8 cellular contexts compared by ENCODE assay signal in genomic region chr6:2542858-2543218, GRCh38.
A peak's percentile ranks its signal among the peaks of the same experiment; 100 is the strongest.
DNase-seq lines count a peak whose midpoint lies in the region; ATAC-seq and TF ChIP-seq lines count a peak whose summit lies in the region.

No MANE protein-coding gene starts in this region.

- intact Hi-C loops in activated T-helper 1 cell treated with anti-CD3 and anti-CD28 coated beads, Interleukin-12 subunit alpha, Interleukin-12 subunit beta, Interleukin-2, Interleukin-4 antibody, amounts not matched to agents 30 ng/mL and 10 ng/mL and 1 ng/mL, durations not matched to agents 14 hours and 24 hours and 36 hours (cut with micrococcal nuclease): loop anchor here (1.0 to 5.0 kb wide), 7 partner anchors 20 to 1861 kb away; partner anchors contain the start of gene WRNIP1

- H3K4me3 Mint-ChIP-seq in activated T-helper 1 cell treated with anti-CD3 and anti-CD28 coated beads, Interleukin-12 subunit alpha, Interleukin-12 subunit beta, Interleukin-2, Interleukin-4 antibody, amounts not matched to agents 30 ng/mL and 10 ng/mL and 1 ng/mL, durations not matched to agents 14 hours and 24 hours and 36 hours: peak overlapping the region; percentile 41

- in situ Hi-C loops in KBM-7 (cut with MboI; ENCODE audit: low pct_unique_long_range_greater_than_20kb, low sequenced_read_pairs): no loop called here

- POLR2A ChIA-PET in GM10248 (lab: Yijun Ruan, JAX): no interaction called here

- TF ChIP-seq CTCF in GM10248 (IDR thresholded peaks at IDR 0.05; ENCODE audit: control extremely low read depth, extremely low read depth, low read depth, missing control alignments): no peak

- DNase-seq in GM10248 (ENCODE audit: extremely low spot score) (peak; percentile 28), KBM-7 (peak; percentile 98), mucosa of gallbladder (ENCODE audit: low spot score) (peak; percentile 56), COLO668 (lab: John Stamatoyannopoulos, UW; ENCODE audit: unreplicated experiment) (no peak), ecto neural progenitor cell (ENCODE audit: low spot score) (no peak), NCI-H1092 treated with DMSO at 0.1 percent for 48 hours (lab: John Stamatoyannopoulos, UW) (no peak)
- DNase-seq in activated T-helper 1 cell treated with anti-CD3 and anti-CD28 coated beads, Interleukin-12 subunit alpha, Interleukin-12 subunit beta, Interleukin-2, Interleukin-4 antibody, amounts not matched to agents 30 ng/mL and 10 ng/mL and 1 ng/mL, durations not matched to agents 14 hours and 24 hours and 36 hours (ENCODE audit: low spot score): peak; percentile 78

- H3K9me3 Mint-ChIP-seq in activated T-helper 1 cell treated with anti-CD3 and anti-CD28 coated beads, Interleukin-12 subunit alpha, Interleukin-12 subunit beta, Interleukin-2, Interleukin-4 antibody, amounts not matched to agents 30 ng/mL and 10 ng/mL and 1 ng/mL, durations not matched to agents 14 hours and 24 hours and 36 hours: no peaks in the 10 kb centered on the region

- peak overlapping the region; percentile 74 for H3K27ac Mint-ChIP-seq in activated T-helper 1 cell treated with anti-CD3 and anti-CD28 coated beads, Interleukin-12 subunit alpha, Interleukin-12 subunit beta, Interleukin-2, Interleukin-4 antibody, amounts not matched to agents 30 ng/mL and 10 ng/mL and 1 ng/mL, durations not matched to agents 14 hours and 24 hours and 36 hours

- H3K27me3 Mint-ChIP-seq in activated T-helper 1 cell treated with anti-CD3 and anti-CD28 coated beads, Interleukin-12 subunit alpha, Interleukin-12 subunit beta, Interleukin-2, Interleukin-4 antibody, amounts not matched to agents 30 ng/mL and 10 ng/mL and 1 ng/mL, durations not matched to agents 14 hours and 24 hours and 36 hours (ENCODE audit: insufficient read depth): peaks cover 66% of the 10 kb centered on the region

- CTCF ChIA-PET in GM10248 (lab: Yijun Ruan, JAX): interaction anchor here (0.8 to 1.9 kb wide), 2 partner anchors 10 to 91 kb away, joined by 3 to 6 read pairs; no protein-coding TSS in a partner anchor

- H3K4me1 Mint-ChIP-seq in activated T-helper 1 cell treated with anti-CD3 and anti-CD28 coated beads, Interleukin-12 subunit alpha, Interleukin-12 subunit beta, Interleukin-2, Interleukin-4 antibody, amounts not matched to agents 30 ng/mL and 10 ng/mL and 1 ng/mL, durations not matched to agents 14 hours and 24 hours and 36 hours (ENCODE audit: low read depth): peaks cover 39% of the 10 kb centered on the region

- ATAC-seq in GM21528 (IDR thresholded peaks at IDR 0.05; ENCODE audit: low FRiP score, unreplicated experiment): peak; percentile 89

- peaks cover 11% of the 10 kb centered on the region for H3K36me3 Mint-ChIP-seq in activated T-helper 1 cell treated with anti-CD3 and anti-CD28 coated beads, Interleukin-12 subunit alpha, Interleukin-12 subunit beta, Interleukin-2, Interleukin-4 antibody, amounts not matched to agents 30 ng/mL and 10 ng/mL and 1 ng/mL, durations not matched to agents 14 hours and 24 hours and 36 hours (ENCODE audit: low read depth)

Comparison
In these comparisons a context has a peak if more than half of its experiments do, and no peak if none do; other contexts are left out.
1. DNase-seq: peak in GM10248 (single experiment), KBM-7 (single experiment), activated T-helper 1 cell treated with anti-CD3 and anti-CD28 coated beads, Interleukin-12 subunit alpha, Interleukin-12 subunit beta, Interleukin-2, Interleukin-4 antibody, amounts not matched to agents 30 ng/mL and 10 ng/mL and 1 ng/mL, durations not matched to agents 14 hours and 24 hours and 36 hours (single experiment) and mucosa of gallbladder (single experiment); none in COLO668 (single experiment), ecto neural progenitor cell (single experiment) and NCI-H1092 treated with DMSO at 0.1 percent for 48 hours (single experiment).